In genomic region chr10:59907537-59907917, GRCh38 we compare ENCODE assay signal across 8 cellular contexts. TPM values are rescaled to one million over a fixed set of nuclear protein-coding genes. Genes with fewer than 3 reads are reported as not detected.
A peak's percentile ranks its signal among the peaks of the same experiment; 100 is the strongest.
DNase-seq lines count a peak whose midpoint lies in the region; ATAC-seq and TF ChIP-seq lines count a peak whose summit lies in the region.

No MANE protein-coding gene starts in this region.

- H3K27me3 ChIP-seq in esophagus muscularis mucosa, result no peaks in the 10 kb centered on the region
- H3K27me3 ChIP-seq in psoas muscle (ENCODE audit: insufficient read depth in 3 of 3, low read length in 2 of 3), result no peaks in the 10 kb centered on the region

- intact Hi-C loops in OCI-LY7 (cut with micrococcal nuclease; ENCODE audit: unreplicated experiment), result loop anchor here (2.0 to 10.0 kb wide), 3 partner anchors 297 to 1643 kb away; partner anchors contain the start of genes CISD1 and IPMK
- intact Hi-C loops in esophagus muscularis mucosa (cut with DNase I), result loop anchor here (2.0 to 5.0 kb wide), 3 partner anchors 43 to 280 kb away; no protein-coding TSS in a partner anchor
- intact Hi-C loops in psoas muscle (cut with DNase I), result loop anchor here (2.0 to 5.0 kb wide), 5 partner anchors 35 to 280 kb away; no protein-coding TSS in a partner anchor

- H4K20me1 ChIP-seq in OCI-LY7 (ENCODE audit: insufficient read depth, low read length), result peaks cover 15% of the 10 kb centered on the region

- peak overlapping the region; percentile 90 for H3K4me2 ChIP-seq in OCI-LY7 (ENCODE audit: low read length)

- no peak for TF ChIP-seq POLR2A in esophagus muscularis mucosa (IDR thresholded peaks at IDR 0.05; ENCODE audit: low read depth)

- POLR2A ChIA-PET in OCI-LY7 (lab: Charles Lee), result interaction anchor here (0.7 to 4.7 kb wide), 10 partner anchors 21 to 170 kb away, joined by 3 to 51 read pairs (median 3); no protein-coding TSS in a partner anchor

- no peak for TF ChIP-seq EP300 in esophagus muscularis mucosa (IDR thresholded peaks at IDR 0.05)

- H2AFZ ChIP-seq in OCI-LY7 (ENCODE audit: low read length), result peak overlapping the region; percentile 98

- peaks cover 37% of the 10 kb centered on the region; the same call in 1 of the 2 replicates for H3K79me2 ChIP-seq in OCI-LY7 (ENCODE audit: insufficient read depth, low read depth, low read length)

- no TSS peak for BruUV-seq in OCI-LY7 (replicated peaks; lab: Mats Ljungman, UMichigan)

- H3K4me3 ChIP-seq in GM12864 (ENCODE audit: low read depth, low read length) (peak overlapping the region; percentile 92; the same call in 1 of the 2 replicates), OCI-LY7 (ENCODE audit: low read depth, low read length, poor library complexity, severe bottlenecking) (peak overlapping the region; percentile 100), esophagus muscularis mucosa (peak overlapping the region; percentile 86 to 99 (median 90)), psoas muscle (peak overlapping the region; percentile 98)

- H3K4me1 ChIP-seq in OCI-LY7 (ENCODE audit: insufficient read depth, low read length, poor library complexity, severe bottlenecking), result peaks cover 35% of the 10 kb centered on the region
- peaks cover 28 to 53% (median 49%) of the 10 kb centered on the region in 4 donors for H3K4me1 ChIP-seq in esophagus muscularis mucosa
- H3K4me1 ChIP-seq in psoas muscle, result peaks cover 27% of the 10 kb centered on the region

- CTCF ChIA-PET in OCI-LY7 (lab: Charles Lee; ENCODE audit: unreplicated experiment), result interaction anchor here (1.0 to 2.1 kb wide), 3 partner anchors 42 to 76 kb away, joined by 3 to 9 read pairs (median 5); no protein-coding TSS in a partner anchor

- DNase-seq in GM12864 (ENCODE audit: low read depth) (no peak), OCI-LY7 (ENCODE audit: low spot score) (no peak), esophagus muscularis mucosa (ENCODE audit: extremely low spot score) (no peak), psoas muscle (no peak), dermis blood vessel endothelial cell (no peak)

- H3K9me2 ChIP-seq in OCI-LY7 (ENCODE audit: insufficient read depth, low read length), result no peaks in the 10 kb centered on the region

- H3K9me3 ChIP-seq in OCI-LY7 (ENCODE audit: low read length) (no peaks in the 10 kb centered on the region), esophagus muscularis mucosa (no peaks in the 10 kb centered on the region), psoas muscle (no peaks in the 10 kb centered on the region)

- H3K27ac ChIP-seq in OCI-LY7 (ENCODE audit: low read depth, low read length, poor library complexity, severe bottlenecking) (peak overlapping the region; percentile 77), esophagus muscularis mucosa (replicated peaks in 1 of 4) (peak overlapping the region; percentile 92 to 97 (median 94)), psoas muscle (peak overlapping the region; percentile 97)

- TF ChIP-seq CTCF in GM12864 (IDR thresholded peaks at IDR 0.05; ENCODE audit: low read depth, low read length, missing control alignments), result no peak
- TF ChIP-seq CTCF in OCI-LY7 (conservative IDR thresholded peaks at IDR 0.05; ENCODE audit: low read length), result no peak
- no peak for TF ChIP-seq CTCF in esophagus muscularis mucosa (IDR thresholded peaks at IDR 0.05)
- TF ChIP-seq CTCF in psoas muscle (IDR thresholded peaks at IDR 0.05), result no peak

- 42% methylated on average over 2 of the region's 2 CpGs for WGBS in esophagus muscularis mucosa
- WGBS in psoas muscle, 3 donors, result 56 to 70% (median 60%) methylated on average over 2 of the region's 2 CpGs

- no peak for ATAC-seq in psoas muscle
- ATAC-seq in HG02973 (IDR thresholded peaks at IDR 0.05; ENCODE audit: unreplicated experiment), result no peak
- no peak for ATAC-seq in HG02763 (IDR thresholded peaks at IDR 0.05; ENCODE audit: unreplicated experiment)
- no peak for ATAC-seq in GM19035 (IDR thresholded peaks at IDR 0.05; ENCODE audit: unreplicated experiment)

- H3K36me3 ChIP-seq in OCI-LY7 (ENCODE audit: insufficient read depth, low read length) (peaks cover 10% of the 10 kb centered on the region; the same call in 1 of the 2 replicates), esophagus muscularis mucosa (no peaks in the 10 kb centered on the region), psoas muscle (ENCODE audit: insufficient read depth in 1 of 2, low read depth in 1 of 2) (no peaks in the 10 kb centered on the region)

RNA-seq across cellular contexts. Expression of gene CCDC6, which starts 1.2 kb away (rescaled TPM):
- total RNA-seq in OCI-LY7 (2014; rRNA removed; shearing (Covaris generic)), result 9.5 and 10.9 TPM in 2 replicates
- total RNA-seq in OCI-LY7 (2022) (22.4 and 25.4 TPM in 2 replicates), esophagus muscularis mucosa (10 to 100 TPM; 41.4 to 71.0 (median 57.2) TPM), psoas muscle (10 to 100 TPM; 14.5 to 40.1 (median 23.0) TPM), dermis blood vessel endothelial cell (22.6 and 41.4 TPM in 2 replicates)
- 10 to 100 TPM in 2 of 3 donors, 1 to 10 TPM in 1; 9.2 to 31.6 (median 11.3) TPM for polyA plus RNA-seq in psoas muscle
